Comparison of ENCODE assay signal across 1 cellular context in the genomic region with DNA sequence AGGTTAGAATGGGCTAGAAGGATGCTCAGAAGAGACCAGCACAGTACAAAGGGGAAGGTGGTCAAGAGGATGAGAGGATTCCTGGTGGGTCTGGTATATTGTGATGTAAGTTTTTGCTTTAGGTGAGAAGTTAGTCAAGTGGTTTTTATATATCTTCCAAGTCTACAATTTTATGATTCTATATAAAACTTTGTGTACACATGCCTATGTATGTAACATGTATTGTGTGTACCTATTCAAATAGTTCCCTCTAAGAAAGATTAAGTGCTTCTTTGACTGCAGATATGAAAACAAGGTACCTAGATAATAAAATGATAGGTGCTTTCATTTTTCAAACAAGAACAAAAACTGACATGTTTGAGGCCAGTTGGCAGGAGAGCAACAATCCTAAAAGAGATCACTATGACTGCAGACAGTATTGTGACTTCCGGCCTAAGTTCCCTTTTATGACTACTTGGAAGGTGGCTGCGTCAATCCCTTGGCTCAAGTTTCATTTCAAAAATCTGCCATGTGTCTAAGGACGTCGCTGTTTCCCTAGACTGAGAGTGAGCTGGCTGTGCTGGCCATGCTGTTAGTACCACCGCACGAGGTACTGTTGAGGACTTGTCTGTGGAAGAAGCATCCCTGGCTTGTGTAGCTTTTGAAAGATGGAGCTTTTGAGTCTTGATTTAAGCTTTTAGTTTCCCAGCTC.
TF ChIP-seq lines count a peak whose summit lies in the region.

No MANE protein-coding gene starts in this region.

TF ChIP-seq in GM12878, 131 proteins besides CTCF, POLR2A, EP300 and RAD21 (continued from another document):
- TF ChIP-seq, protein P1, sequence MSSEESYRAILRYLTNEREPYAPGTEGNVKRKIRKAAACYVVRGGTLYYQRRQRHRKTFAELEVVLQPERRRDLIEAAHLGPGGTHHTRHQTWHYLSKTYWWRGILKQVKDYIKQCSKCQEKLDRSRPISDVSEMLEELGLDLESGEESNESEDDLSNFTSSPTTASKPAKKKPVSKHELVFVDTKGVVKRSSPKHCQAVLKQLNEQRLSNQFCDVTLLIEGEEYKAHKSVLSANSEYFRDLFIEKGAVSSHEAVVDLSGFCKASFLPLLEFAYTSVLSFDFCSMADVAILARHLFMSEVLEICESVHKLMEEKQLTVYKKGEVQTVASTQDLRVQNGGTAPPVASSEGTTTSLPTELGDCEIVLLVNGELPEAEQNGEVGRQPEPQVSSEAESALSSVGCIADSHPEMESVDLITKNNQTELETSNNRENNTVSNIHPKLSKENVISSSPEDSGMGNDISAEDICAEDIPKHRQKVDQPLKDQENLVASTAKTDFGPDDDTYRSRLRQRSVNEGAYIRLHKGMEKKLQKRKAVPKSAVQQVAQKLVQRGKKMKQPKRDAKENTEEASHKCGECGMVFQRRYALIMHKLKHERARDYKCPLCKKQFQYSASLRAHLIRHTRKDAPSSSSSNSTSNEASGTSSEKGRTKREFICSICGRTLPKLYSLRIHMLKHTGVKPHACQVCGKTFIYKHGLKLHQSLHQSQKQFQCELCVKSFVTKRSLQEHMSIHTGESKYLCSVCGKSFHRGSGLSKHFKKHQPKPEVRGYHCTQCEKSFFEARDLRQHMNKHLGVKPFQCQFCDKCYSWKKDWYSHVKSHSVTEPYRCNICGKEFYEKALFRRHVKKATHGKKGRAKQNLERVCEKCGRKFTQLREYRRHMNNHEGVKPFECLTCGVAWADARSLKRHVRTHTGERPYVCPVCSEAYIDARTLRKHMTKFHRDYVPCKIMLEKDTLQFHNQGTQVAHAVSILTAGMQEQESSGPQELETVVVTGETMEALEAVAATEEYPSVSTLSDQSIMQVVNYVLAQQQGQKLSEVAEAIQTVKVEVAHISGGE (CRISPR knock-in tag; IDR thresholded peaks at IDR 0.05) = no peak
- peak; percentile 20; the same call in 1 of the 2 replicates for TF ChIP-seq SPI1 (IDR thresholded peaks at IDR 0.05; ENCODE audit: borderline replicate concordance, insufficient read depth, low read depth, low read length)
